17 cellular contexts compared by ENCODE assay signal in genomic region chr19:19613456-19613855, GRCh38. TPM values are rescaled to one million over a fixed set of nuclear protein-coding genes. Genes with fewer than 3 reads are reported as not detected.
DNase-seq lines count a peak whose midpoint lies in the region; ATAC-seq, FAIRE-seq and TF ChIP-seq lines count a peak whose summit lies in the region.
"Had no signal": no experiment of that assay in that cellular context is flagged by ENCODE, and none has a peak within 500 bp of the region (broad histone marks: within the 10 kb centered on the region; RNA-seq: fewer than 3 reads in every experiment).

No MANE protein-coding gene starts in this region.

- peaks cover 43% of the 10 kb centered on the region for H3K36me3 Mint-ChIP-seq in T-helper 1 cell treated with Interleukin-12 subunit alpha and Interleukin-12 subunit beta and Interleukin-4 antibody, amounts not matched to agents 30 μg/mL and 1 μg/mL, for 36 hours (ENCODE audit: low read depth)
- H3K36me3 Mint-ChIP-seq in T-cell, result peaks cover 28% of the 10 kb centered on the region
- peaks cover 0 to 9% (median 0%) of the 10 kb centered on the region in 3 donors for H3K36me3 Mint-ChIP-seq in immature natural killer cell

- H3K9me3 Mint-ChIP-seq in T-helper 1 cell treated with Interleukin-12 subunit alpha and Interleukin-12 subunit beta and Interleukin-4 antibody, amounts not matched to agents 30 μg/mL and 1 μg/mL, for 36 hours, result no peaks in the 10 kb centered on the region
- H3K9me3 Mint-ChIP-seq in T-cell (no peaks in the 10 kb centered on the region), immature natural killer cell (no peaks in the 10 kb centered on the region)
- H3K9me3 Mint-ChIP-seq: stimulated activated naive CD8-positive, alpha-beta T cell treated with anti-CD3 and anti-CD28 coated beads, Interleukin-15, amount 100 ng/mL, for 72 hours had no signal

- CTCF ChIA-PET in T-cell (lab: Charles Lee), result interaction anchor here in 1 of 2 donors (0.7 kb wide), 2 partner anchors 9 to 41 kb away, joined by 5 read pairs; no protein-coding TSS in a partner anchor

- no peaks in the 10 kb centered on the region for H3K79me2 ChIP-seq in smooth muscle cell (ENCODE audit: low read depth)

- no peaks in the 10 kb centered on the region for H3K27me3 ChIP-seq in smooth muscle cell (ENCODE audit: low read depth)
- H3K27me3 ChIP-seq in testis, result no peaks in the 10 kb centered on the region
- H3K27me3 ChIP-seq: body of pancreas, right lobe of liver had no signal

- H3K27ac Mint-ChIP-seq in T-helper 1 cell treated with Interleukin-12 subunit alpha and Interleukin-12 subunit beta and Interleukin-4 antibody, amounts not matched to agents 30 μg/mL and 1 μg/mL, for 36 hours, result no peak overlapping the region
- H3K27ac Mint-ChIP-seq in T-cell (peak overlapping the region; percentile 22 to 46), immature natural killer cell (peak overlapping the region in 5 of 6 donors; percentile 3 to 99 (median 75))
- H3K27ac Mint-ChIP-seq: stimulated activated naive CD8-positive, alpha-beta T cell treated with anti-CD3 and anti-CD28 coated beads, Interleukin-15, amount 100 ng/mL, for 72 hours had no signal

- peaks cover 50% of the 10 kb centered on the region for H3K4me1 Mint-ChIP-seq in T-helper 1 cell treated with Interleukin-12 subunit alpha and Interleukin-12 subunit beta and Interleukin-4 antibody, amounts not matched to agents 30 μg/mL and 1 μg/mL, for 36 hours (ENCODE audit: low read depth)
- H3K4me1 Mint-ChIP-seq in T-cell, result peaks cover 61 to 69% (median 65%) of the 10 kb centered on the region in 3 donors
- H3K4me1 Mint-ChIP-seq in immature natural killer cell, result peaks cover 17 to 25% of the 10 kb centered on the region in 2 donors

- H3K4me3 ChIP-seq in smooth muscle cell (no peak overlapping the region), testis (no peak overlapping the region)
- H3K4me3 ChIP-seq: body of pancreas, right lobe of liver had no signal

- H3K9ac ChIP-seq in smooth muscle cell (ENCODE audit: low read depth), result no peak overlapping the region

- no peak overlapping the region for H2AFZ ChIP-seq in smooth muscle cell (ENCODE audit: low read depth)

- intact Hi-C loops in testis (cut with DNase I; ENCODE audit: low total_unique reads), result no loop called here

- no peak overlapping the region for H3K4me2 ChIP-seq in smooth muscle cell

- H4K20me1 ChIP-seq in smooth muscle cell (ENCODE audit: low read depth), result no peaks in the 10 kb centered on the region

- no peaks in the 10 kb centered on the region for H3F3A ChIP-seq in smooth muscle cell (ENCODE audit: low read depth)

- DNase-seq in T-helper 1 cell, result no peak
- no peak for DNase-seq in T-cell
- DNase-seq in immature natural killer cell, result no peak
- DNase-seq in smooth muscle cell (lab: John Stamatoyannopoulos, UW; ENCODE audit: unreplicated experiment), result no peak
- DNase-seq in DMS153 treated with DMSO at 0.1 percent for 48 hours (lab: John Stamatoyannopoulos, UW; ENCODE audit: unreplicated experiment), result no peak
- DNase-seq in testis, result no peak
- no peak for DNase-seq in GM12892 (ENCODE audit: insufficient read length)
- DNase-seq: activated CD4-positive, alpha-beta T cell treated with anti-CD3 and anti-CD28 coated beads for 4 hours; activated effector memory CD4-positive, alpha-beta T cell treated with Interleukin-2 at 50 U/mL for 16 hours; body of pancreas; H7; Karpas-422; NCI-H446 treated with DMSO at 0.1 percent for 48 hours; right lobe of liver; stimulated activated naive CD8-positive, alpha-beta T cell treated with anti-CD3 and anti-CD28 coated beads, Interleukin-15, amount 100 ng/mL, for 72 hours had no signal

- no peaks in the 10 kb centered on the region for H3K9me3 ChIP-seq in smooth muscle cell (replicated peaks; ENCODE audit: low read depth)
- H3K9me3 ChIP-seq in testis, result no peaks in the 10 kb centered on the region
- H3K9me3 ChIP-seq: body of pancreas, right lobe of liver had no signal

- H3K27me3 Mint-ChIP-seq in T-helper 1 cell treated with Interleukin-12 subunit alpha and Interleukin-12 subunit beta and Interleukin-4 antibody, amounts not matched to agents 30 μg/mL and 1 μg/mL, for 36 hours (ENCODE audit: low read depth), result no peaks in the 10 kb centered on the region
- no peaks in the 10 kb centered on the region for H3K27me3 Mint-ChIP-seq in T-cell
- H3K27me3 Mint-ChIP-seq in immature natural killer cell (ENCODE audit: low read depth in 3 of 3), result peaks cover 0 to 16% (median 10%) of the 10 kb centered on the region in 3 donors
- H3K27me3 Mint-ChIP-seq: stimulated activated naive CD8-positive, alpha-beta T cell treated with anti-CD3 and anti-CD28 coated beads, Interleukin-15, amount 100 ng/mL, for 72 hours had no signal

- no peak for ATAC-seq in T-cell (replicated peaks in 1 of 4)
- ATAC-seq: body of pancreas; right lobe of liver; stimulated activated naive CD8-positive, alpha-beta T cell treated with anti-CD3 and anti-CD28 coated beads, Interleukin-15, amount 100 ng/mL, for 72 hours had no signal

- no peaks in the 10 kb centered on the region for H3K36me3 ChIP-seq in smooth muscle cell (ENCODE audit: low read depth)
- H3K36me3 ChIP-seq in testis (ENCODE audit: low read depth, missing control alignments), result no peaks in the 10 kb centered on the region
- H3K36me3 ChIP-seq: right lobe of liver had no signal

- POLR2A ChIA-PET in T-cell (lab: Charles Lee), result no interaction called here

- no peaks in the 10 kb centered on the region for H3K4me1 ChIP-seq in smooth muscle cell (ENCODE audit: low read depth)
- no peaks in the 10 kb centered on the region for H3K4me1 ChIP-seq in testis
- H3K4me1 ChIP-seq: right lobe of liver had no signal

- TF ChIP-seq POLR2A in testis (IDR thresholded peaks at IDR 0.05) (no peak), GM12892 (IDR thresholded peaks at IDR 0.05; ENCODE audit: low read depth, low read length) (no peak)

- no peak for TF ChIP-seq CTCF in smooth muscle cell (IDR thresholded peaks at IDR 0.05; ENCODE audit: borderline replicate concordance, insufficient read depth, poor library complexity, severe bottlenecking)
- TF ChIP-seq CTCF in testis (IDR thresholded peaks at IDR 0.05), result no peak

- 55% methylated on average over 3 of the region's 3 CpGs for WGBS in smooth muscle cell (ENCODE audit: low lambda C conversion rate)
- 91 to 98% methylated on average over 3 of the region's 3 CpGs for WGBS in testis, 2 donors

- H3K27ac ChIP-seq in smooth muscle cell (ENCODE audit: low read depth), result peak overlapping the region; percentile 35
- no peak overlapping the region for H3K27ac ChIP-seq in testis
- H3K27ac ChIP-seq: 22Rv1, body of pancreas, right lobe of liver had no signal

- FAIRE-seq in GM12892 (lab: Jason Lieb, UNC), result no peak

- H3K4me3 Mint-ChIP-seq in T-helper 1 cell treated with Interleukin-12 subunit alpha and Interleukin-12 subunit beta and Interleukin-4 antibody, amounts not matched to agents 30 μg/mL and 1 μg/mL, for 36 hours, result peak overlapping the region; percentile 12
- H3K4me3 Mint-ChIP-seq in T-cell, result no peak overlapping the region
- no peak overlapping the region for H3K4me3 Mint-ChIP-seq in immature natural killer cell
- H3K4me3 Mint-ChIP-seq: stimulated activated naive CD8-positive, alpha-beta T cell treated with anti-CD3 and anti-CD28 coated beads, Interleukin-15, amount 100 ng/mL, for 72 hours had no signal

RNA-seq across cellular contexts. Expression of gene PBX4, which starts 5.0 kb away (rescaled TPM):
- total RNA-seq in T-cell (10 to 100 TPM; 40.9 to 48.3 (median 42.7) TPM), smooth muscle cell (2.5 TPM in 1 of 2 replicates, not detected in the other), testis (10 to 100 TPM; 16.2 to 28.3 TPM)
- polyA plus RNA-seq in immature natural killer cell (under 1 TPM in 2 of 3 donors, not detected in 1; 0.57 to 0.82 TPM), smooth muscle cell (1.7 and 4.5 TPM in 2 replicates), testis (ENCODE audit: insufficient read depth, low read depth, low replicate concordance) (18.0 TPM)
- polyA plus RNA-seq in GM12892 (2012; ENCODE audit: missing spikeins), result 11.2 TPM

RNA-seq across cellular contexts. Expression of gene LPAR2, which starts 14.6 kb away (rescaled TPM):
- total RNA-seq in T-cell, result 100 to 1,000 TPM in 1 of 5 donors, 10 to 100 TPM in 4; 78.3 to 106 (median 82.4) TPM
- polyA plus RNA-seq in immature natural killer cell, result 1 to 10 TPM; 3.8 to 5.9 (median 4.6) TPM
- total RNA-seq in smooth muscle cell, result 13.2 and 15.1 TPM in 2 replicates
- polyA plus RNA-seq in smooth muscle cell, result 20.1 and 24.5 TPM in 2 replicates
- 100 to 1,000 TPM; 181 to 224 TPM for total RNA-seq in testis
- polyA plus RNA-seq in testis (ENCODE audit: insufficient read depth, low read depth, low replicate concordance), result 73.9 TPM
- polyA plus RNA-seq in GM12892 (2012; ENCODE audit: missing spikeins), result 13.8 TPM

RNA-seq across cellular contexts. Expression of gene GMIP, which starts 30.0 kb away (rescaled TPM):
- total RNA-seq in T-cell, result 100 to 1,000 TPM in 4 of 5 donors, 10 to 100 TPM in 1; 99.5 to 148 (median 133) TPM
- 10 to 100 TPM; 38.9 to 84.4 (median 40.0) TPM for polyA plus RNA-seq in immature natural killer cell
- 3.9 and 8.0 TPM in 2 replicates for total RNA-seq in smooth muscle cell
- 19.5 and 19.8 TPM in 2 replicates for polyA plus RNA-seq in smooth muscle cell
- 10 to 100 TPM; 13.4 to 15.2 TPM for total RNA-seq in testis
- polyA plus RNA-seq in testis (ENCODE audit: insufficient read depth, low read depth, low replicate concordance), result 8.8 TPM
- polyA plus RNA-seq in GM12892 (2012; ENCODE audit: missing spikeins), result 21.5 TPM

RNA-seq across cellular contexts. Expression of gene ATP13A1, which starts 50.0 kb away (rescaled TPM):
- total RNA-seq in T-cell (100 to 1,000 TPM in 3 of 5 donors, 10 to 100 TPM in 2; 80.4 to 170 (median 156) TPM), smooth muscle cell (48.1 and 51.7 TPM in 2 replicates), testis (100 to 1,000 TPM; 292 to 360 TPM)
- polyA plus RNA-seq in immature natural killer cell (10 to 100 TPM in 2 of 3 donors, 1 to 10 TPM in 1; 8.4 to 29.2 (median 18.6) TPM), smooth muscle cell (51.4 and 57.3 TPM in 2 replicates), testis (ENCODE audit: insufficient read depth, low read depth, low replicate concordance) (64.1 TPM)
- polyA plus RNA-seq in GM12892 (2012; ENCODE audit: missing spikeins), result 20.2 TPM

RNA-seq across cellular contexts. Expression of gene ZNF101, which starts 55.2 kb away (rescaled TPM):
- total RNA-seq in T-cell (100 to 1,000 TPM in 3 of 5 donors, 10 to 100 TPM in 2; 66.2 to 180 (median 164) TPM), smooth muscle cell (5.4 and 6.6 TPM in 2 replicates), testis (10 to 100 TPM in 1 of 2 donors, 1 to 10 TPM in 1; 9.2 to 12.0 TPM)
- polyA plus RNA-seq in immature natural killer cell (10 to 100 TPM; 33.9 to 51.4 (median 36.8) TPM), smooth muscle cell (0.83 and 2.8 TPM in 2 replicates), testis (ENCODE audit: insufficient read depth, low read depth, low replicate concordance) (15.6 TPM)
- polyA plus RNA-seq in GM12892 (2012; ENCODE audit: missing spikeins), result 13.4 TPM

Comparison
In these comparisons a context has a peak if more than half of its experiments do, and no peak if none do; other contexts are left out.
1. RNA of gene GMIP, which starts 30.0 kb away (total RNA-seq): 99.5 to 148 TPM in T-cell; 13.4 to 15.2 TPM in testis and 3.9 to 8.0 TPM in smooth muscle cell; every median in the first group is over 4 times any median in the second.